8 cellular contexts compared by ENCODE assay signal in genomic region chr12:48296586-48297396, GRCh38. TPM values are rescaled to one million over a fixed set of nuclear protein-coding genes. Genes with fewer than 3 reads are reported as not detected.
DNase-seq lines count a peak whose midpoint lies in the region; ATAC-seq and TF ChIP-seq lines count a peak whose summit lies in the region.

No MANE protein-coding gene starts in this region.

- ATAC-seq in GM19025 (IDR thresholded peaks at IDR 0.05; ENCODE audit: low read depth, unreplicated experiment) (peak; percentile 57), foreskin keratinocyte (peak; percentile 98)
- ATAC-seq in naive thymus-derived CD8-positive, alpha-beta T cell, result peak; percentile 92 to 96
- peak; percentile 88 for ATAC-seq in stimulated activated naive CD8-positive, alpha-beta T cell treated with anti-CD3 and anti-CD28 coated beads, Interleukin-15, amount 100 ng/mL, for 72 hours

- H3K27me3 Mint-ChIP-seq in activated naive CD4-positive, alpha-beta T cell treated with anti-CD3 and anti-CD28 coated beads, Interleukin-2, amount 10 ng/mL, durations not matched to agents 7 days and 5 days, result peaks cover 9% of the 10 kb centered on the region
- H3K27me3 Mint-ChIP-seq in naive thymus-derived CD8-positive, alpha-beta T cell, result peaks cover 0 to 9% (median 4%) of the 10 kb centered on the region in 5 donors
- no peaks in the 10 kb centered on the region for H3K27me3 Mint-ChIP-seq in stimulated activated naive CD8-positive, alpha-beta T cell treated with anti-CD3 and anti-CD28 coated beads, Interleukin-15, amount 100 ng/mL, for 72 hours

- peak; percentile 63 to 71 for DNase-seq in NOMO-1 (lab: John Stamatoyannopoulos, UW; ENCODE audit: unreplicated experiment in 2 of 2)
- DNase-seq in activated naive CD4-positive, alpha-beta T cell treated with anti-CD3 and anti-CD28 coated beads, Interleukin-2, amount 10 ng/mL, durations not matched to agents 7 days and 5 days, result peak; percentile 60
- DNase-seq in foreskin keratinocyte, result peak; percentile 68 to 87
- DNase-seq in naive thymus-derived CD8-positive, alpha-beta T cell, result peak in 9 of 10 donors; percentile 11 to 72 (median 35)
- DNase-seq in stimulated activated naive CD8-positive, alpha-beta T cell treated with anti-CD3 and anti-CD28 coated beads, Interleukin-15, amount 100 ng/mL, for 72 hours, result peak; percentile 12 to 26
- no peak for DNase-seq in NCI-H146 treated with DMSO at 0.1 percent for 48 hours (lab: John Stamatoyannopoulos, UW; ENCODE audit: unreplicated experiment)
- no peak for DNase-seq in OCI-LY7 (ENCODE audit: low spot score)

- intact Hi-C loops in OCI-LY7 (cut with micrococcal nuclease; ENCODE audit: unreplicated experiment), result no loop called here

- H3K9me3 ChIP-seq in OCI-LY7 (ENCODE audit: low read length), result no peaks in the 10 kb centered on the region

- H3K9me3 Mint-ChIP-seq in activated naive CD4-positive, alpha-beta T cell treated with anti-CD3 and anti-CD28 coated beads, Interleukin-2, amount 10 ng/mL, durations not matched to agents 7 days and 5 days, result no peaks in the 10 kb centered on the region
- no peaks in the 10 kb centered on the region for H3K9me3 Mint-ChIP-seq in naive thymus-derived CD8-positive, alpha-beta T cell
- H3K9me3 Mint-ChIP-seq in stimulated activated naive CD8-positive, alpha-beta T cell treated with anti-CD3 and anti-CD28 coated beads, Interleukin-15, amount 100 ng/mL, for 72 hours, result no peaks in the 10 kb centered on the region

- no peaks in the 10 kb centered on the region for H3K27me3 ChIP-seq in foreskin keratinocyte

- no peaks in the 10 kb centered on the region for H3K36me3 ChIP-seq in OCI-LY7 (ENCODE audit: insufficient read depth, low read length)

- peak overlapping the region; percentile 65 for H3K4me3 Mint-ChIP-seq in activated naive CD4-positive, alpha-beta T cell treated with anti-CD3 and anti-CD28 coated beads, Interleukin-2, amount 10 ng/mL, durations not matched to agents 7 days and 5 days
- H3K4me3 Mint-ChIP-seq in naive thymus-derived CD8-positive, alpha-beta T cell, result peak overlapping the region; percentile 81 to 95 (median 86)
- H3K4me3 Mint-ChIP-seq in stimulated activated naive CD8-positive, alpha-beta T cell treated with anti-CD3 and anti-CD28 coated beads, Interleukin-15, amount 100 ng/mL, for 72 hours, result peak overlapping the region; percentile 78 to 79

- H3K79me2 ChIP-seq in OCI-LY7 (ENCODE audit: insufficient read depth, low read depth, low read length), result no peaks in the 10 kb centered on the region

- H3K4me1 ChIP-seq in foreskin keratinocyte, result peaks cover 6% of the 10 kb centered on the region
- H3K4me1 ChIP-seq in OCI-LY7 (ENCODE audit: insufficient read depth, low read length, poor library complexity, severe bottlenecking), result no peaks in the 10 kb centered on the region

- no peak overlapping the region for H2AFZ ChIP-seq in OCI-LY7 (ENCODE audit: low read length)

- H3K4me1 Mint-ChIP-seq in activated naive CD4-positive, alpha-beta T cell treated with anti-CD3 and anti-CD28 coated beads, Interleukin-2, amount 10 ng/mL, durations not matched to agents 7 days and 5 days, result peaks cover 14% of the 10 kb centered on the region
- H3K4me1 Mint-ChIP-seq in naive thymus-derived CD8-positive, alpha-beta T cell, result peaks cover 9 to 13% (median 10%) of the 10 kb centered on the region in 4 donors
- H3K4me1 Mint-ChIP-seq in stimulated activated naive CD8-positive, alpha-beta T cell treated with anti-CD3 and anti-CD28 coated beads, Interleukin-15, amount 100 ng/mL, for 72 hours, result peaks cover 12% of the 10 kb centered on the region

- H3K27ac ChIP-seq in foreskin keratinocyte (no peak overlapping the region), OCI-LY7 (ENCODE audit: low read depth, low read length, poor library complexity, severe bottlenecking) (no peak overlapping the region)

- no peak overlapping the region for H3K4me2 ChIP-seq in OCI-LY7 (ENCODE audit: low read length)

- H3K9me2 ChIP-seq in OCI-LY7 (ENCODE audit: insufficient read depth, low read length), result no peaks in the 10 kb centered on the region; the same call in 1 of the 2 replicates

- no peaks in the 10 kb centered on the region for H3K36me3 Mint-ChIP-seq in activated naive CD4-positive, alpha-beta T cell treated with anti-CD3 and anti-CD28 coated beads, Interleukin-2, amount 10 ng/mL, durations not matched to agents 7 days and 5 days
- H3K36me3 Mint-ChIP-seq in naive thymus-derived CD8-positive, alpha-beta T cell, result no peaks in the 10 kb centered on the region

- no peak overlapping the region for H3K4me3 ChIP-seq in OCI-LY7 (ENCODE audit: low read depth, low read length, poor library complexity, severe bottlenecking)

- no TSS peak for BruUV-seq in OCI-LY7 (replicated peaks; lab: Mats Ljungman, UMichigan)

- no peak overlapping the region for H3K27ac Mint-ChIP-seq in activated naive CD4-positive, alpha-beta T cell treated with anti-CD3 and anti-CD28 coated beads, Interleukin-2, amount 10 ng/mL, durations not matched to agents 7 days and 5 days
- peak overlapping the region in 8 of 10 donors; percentile 2 to 85 (median 60) for H3K27ac Mint-ChIP-seq in naive thymus-derived CD8-positive, alpha-beta T cell
- peak overlapping the region in 1 of 2 donors; percentile 54 for H3K27ac Mint-ChIP-seq in stimulated activated naive CD8-positive, alpha-beta T cell treated with anti-CD3 and anti-CD28 coated beads, Interleukin-15, amount 100 ng/mL, for 72 hours

- POLR2A ChIA-PET in naive thymus-derived CD8-positive, alpha-beta T cell (lab: Charles Lee), result interaction anchor here (1.0 kb wide), 1 partner anchor 114 kb away, joined by 3 read pairs; no protein-coding TSS in a partner anchor
- POLR2A ChIA-PET in OCI-LY7 (lab: Charles Lee), result no interaction called here

- no peak for TF ChIP-seq CTCF in foreskin keratinocyte (conservative IDR thresholded peaks at IDR 0.05)
- TF ChIP-seq CTCF in OCI-LY7 (conservative IDR thresholded peaks at IDR 0.05; ENCODE audit: low read length), result no peak

- CTCF ChIA-PET in activated naive CD4-positive, alpha-beta T cell treated with anti-CD3 and anti-CD28 coated beads, Interleukin-2, amount 10 ng/mL, durations not matched to agents 7 days and 5 days (lab: Charles Lee), result no interaction called here
- CTCF ChIA-PET in OCI-LY7 (lab: Charles Lee; ENCODE audit: unreplicated experiment), result no interaction called here

- no peaks in the 10 kb centered on the region for H4K20me1 ChIP-seq in OCI-LY7 (ENCODE audit: insufficient read depth, low read length)

RNA-seq across cellular contexts. Expression of gene ZNF641, which starts 53.9 kb away (rescaled TPM):
- total RNA-seq in foreskin keratinocyte (7.7 and 9.3 TPM in 2 replicates), OCI-LY7 (2022) (10.6 and 11.1 TPM in 2 replicates)
- polyA plus RNA-seq in foreskin keratinocyte, result 2.6 and 3.1 TPM in 2 replicates
- total RNA-seq in naive thymus-derived CD8-positive, alpha-beta T cell, result 10 to 100 TPM; 36.8 to 40.8 TPM
- 10 to 100 TPM; 10.4 to 15.8 (median 15.6) TPM for polyA plus RNA-seq in naive thymus-derived CD8-positive, alpha-beta T cell
- total RNA-seq in OCI-LY7 (2014; rRNA removed; shearing (Covaris generic)), result 11.8 and 21.2 TPM in 2 replicates

Comparison
In these comparisons a context has a peak if more than half of its experiments do, and no peak if none do; other contexts are left out.
1. DNase-seq: peak in NOMO-1 (2 of 2), activated naive CD4-positive, alpha-beta T cell treated with anti-CD3 and anti-CD28 coated beads, Interleukin-2, amount 10 ng/mL, durations not matched to agents 7 days and 5 days (single experiment), foreskin keratinocyte (2 of 2), naive thymus-derived CD8-positive, alpha-beta T cell (9 of 10) and stimulated activated naive CD8-positive, alpha-beta T cell treated with anti-CD3 and anti-CD28 coated beads, Interleukin-15, amount 100 ng/mL, for 72 hours (2 of 2); none in NCI-H146 treated with DMSO at 0.1 percent for 48 hours (single experiment) and OCI-LY7 (single experiment).
2. Peak in every context shown above with its lines, with median percentiles within 50 percentile points of each other: ATAC-seq and H3K4me3 Mint-ChIP-seq.